8 cellular contexts compared by ENCODE assay signal in the genomic region with DNA sequence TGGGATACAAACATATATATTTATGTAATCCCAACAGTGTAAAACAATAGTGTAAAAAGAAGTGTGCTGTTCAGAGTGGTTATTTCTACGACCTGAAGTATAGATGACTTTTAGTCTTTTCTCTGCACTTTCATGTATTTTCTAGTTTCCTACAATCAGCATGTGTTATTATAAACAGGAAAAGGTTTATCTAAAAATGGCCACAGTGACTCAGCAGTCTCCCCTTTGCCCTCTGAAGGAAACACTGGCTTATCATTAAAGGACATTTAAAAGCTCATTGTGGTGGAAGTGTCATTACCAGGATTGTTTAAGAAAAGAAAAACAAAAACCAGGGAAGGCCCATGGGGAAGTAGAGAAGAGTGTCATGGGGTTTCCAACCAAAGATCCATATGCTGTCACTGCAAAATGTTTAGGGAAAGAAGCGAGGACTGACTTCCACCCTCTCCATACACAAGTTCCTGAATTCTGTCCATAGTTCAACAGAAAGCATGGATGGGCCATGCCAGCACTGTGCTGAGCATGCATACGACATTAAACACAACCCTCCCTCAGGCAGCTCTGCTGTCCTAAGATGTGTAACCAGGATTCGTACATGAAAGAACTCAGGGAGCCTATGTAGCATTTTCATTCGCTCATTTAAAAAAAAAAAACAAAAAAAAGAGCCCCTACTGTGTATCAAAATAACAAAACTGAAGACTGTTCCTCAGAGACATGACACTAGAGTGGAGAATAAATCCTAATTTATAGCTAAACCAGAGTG. TPM values are rescaled to one million over a fixed set of nuclear protein-coding genes. Genes with fewer than 3 reads are reported as not detected.
DNase-seq lines count a peak whose midpoint lies in the region; ATAC-seq and TF ChIP-seq lines count a peak whose summit lies in the region.

No MANE protein-coding gene starts in this region.

- H3K27ac ChIP-seq in CD4-positive, alpha-beta T cell (ENCODE audit: low read depth, low read length), result no peak overlapping the region
- H3K27ac ChIP-seq in gastrocnemius medialis, result peak overlapping the region; percentile 93 to 97 (median 96)

- H3K36me3 ChIP-seq in gastrocnemius medialis, result peaks cover 0 to under 1% of the 10 kb centered on the region in 2 donors

- peaks cover 91 to 98% of the 10 kb centered on the region in 2 donors for H3K4me1 ChIP-seq in gastrocnemius medialis

- H3K9me3 ChIP-seq in CD4-positive, alpha-beta T cell (ENCODE audit: control insufficient read depth, low read length), result peaks cover 25% of the 10 kb centered on the region
- no peaks in the 10 kb centered on the region for H3K9me3 ChIP-seq in gastrocnemius medialis

- H3K36me3 Mint-ChIP-seq in CD4-positive, alpha-beta T cell (ENCODE audit: low read depth), result peaks cover 92% of the 10 kb centered on the region

- peak overlapping the region; percentile 20 to 46 (median 24) for H3K4me3 ChIP-seq in gastrocnemius medialis

- in situ Hi-C loops in gastrocnemius medialis (cut with MboI; ENCODE audit: low sequenced_read_pairs in 4 of 4), result no loop called here

- peak overlapping the region; percentile 29 for H3K27ac Mint-ChIP-seq in CD4-positive, alpha-beta T cell

- no peak for TF ChIP-seq CTCF in CD4-positive, alpha-beta T cell (IDR thresholded peaks at IDR 0.05)
- no peak for TF ChIP-seq CTCF in gastrocnemius medialis (IDR thresholded peaks at IDR 0.05 in 4 of 5, conservative IDR thresholded peaks at IDR 0.05 in 1 of 5)

- POLR2A ChIA-PET in CD4-positive, alpha-beta T cell (lab: Charles Lee), result interaction anchor here (0.9 to 1.8 kb wide), 3 partner anchors 9 to 12 kb away, joined by 3 to 7 read pairs (median 5); a partner anchor contains a TSS

- ATAC-seq in CD4-positive, alpha-beta T cell (ENCODE audit: poor library complexity), result no peak
- ATAC-seq in GM21786 (IDR thresholded peaks at IDR 0.05; ENCODE audit: unreplicated experiment), result peak; percentile 61
- no peak for ATAC-seq in gastrocnemius medialis

- TF ChIP-seq POLR2A in gastrocnemius medialis (IDR thresholded peaks at IDR 0.05), result no peak

- DNase-seq in CD4-positive, alpha-beta T cell, result no peak
- DNase-seq in RPMI7951 (ENCODE audit: low read depth) (peak; percentile 72), fibroblast of peridontal ligament (ENCODE audit: extremely low read depth) (peak; percentile 38), gastrocnemius medialis (no peak), mesenteric fat pad (ENCODE audit: low spot score) (no peak), DMS153 treated with DMSO at 0.1 percent for 48 hours (lab: John Stamatoyannopoulos, UW; ENCODE audit: unreplicated experiment) (no peak), NCI-H524 treated with DMSO at 0.1 percent for 48 hours (lab: John Stamatoyannopoulos, UW) (no peak)

- CTCF ChIA-PET in CD4-positive, alpha-beta T cell (lab: Charles Lee), result interaction anchor here (0.8 to 2.4 kb wide), 3 partner anchors 9 to 174 kb away, joined by 3 to 19 read pairs (median 5); a partner anchor contains a TSS

- H3K4me1 Mint-ChIP-seq in CD4-positive, alpha-beta T cell (ENCODE audit: low read depth), result peaks cover 34% of the 10 kb centered on the region

- H3K27me3 Mint-ChIP-seq in CD4-positive, alpha-beta T cell, result no peaks in the 10 kb centered on the region

- H3K27me3 ChIP-seq in CD4-positive, alpha-beta T cell (ENCODE audit: control insufficient read depth, insufficient read depth, low read length), result no peaks in the 10 kb centered on the region
- H3K27me3 ChIP-seq in gastrocnemius medialis, result no peaks in the 10 kb centered on the region

- H3K4me3 Mint-ChIP-seq in CD4-positive, alpha-beta T cell, result no peak overlapping the region

- peaks cover 17% of the 10 kb centered on the region for H3K9me3 Mint-ChIP-seq in CD4-positive, alpha-beta T cell

- intact Hi-C loops in CD4-positive, alpha-beta T cell (cut with DNase I, micrococcal nuclease), result loop anchor here in 1 of 2 experiments (10.0 kb wide), 3 partner anchors 295 to 705 kb away; a partner anchor contains a TSS
- intact Hi-C loops in gastrocnemius medialis (cut with DNase I; ENCODE audit: low total_unique reads), result no loop called here

RNA-seq across cellular contexts. Expression of a gene that starts 10.2 kb away (rescaled TPM):
- total RNA-seq in CD4-positive, alpha-beta T cell, result 10 to 100 TPM; 14.0 to 15.8 TPM
- total RNA-seq in RPMI7951 (2014; rRNA removed; shearing (Covaris generic)), result 53.7 and 54.7 TPM in 2 replicates
- total RNA-seq in gastrocnemius medialis (10 to 100 TPM; 11.8 to 51.5 (median 20.4) TPM), mesenteric fat pad (35.8 TPM)

RNA-seq across cellular contexts. Expression of a gene that starts 12.4 kb away (rescaled TPM):
- 10 to 100 TPM; 27.7 to 32.2 TPM for total RNA-seq in CD4-positive, alpha-beta T cell
- 7.1 and 7.6 TPM in 2 replicates for total RNA-seq in RPMI7951 (2014; rRNA removed; shearing (Covaris generic))
- 100 to 1,000 TPM; 116 to 179 (median 145) TPM for total RNA-seq in gastrocnemius medialis
- total RNA-seq in mesenteric fat pad, result 55.5 TPM

RNA-seq across cellular contexts. Expression of a gene that starts 51.0 kb away (rescaled TPM):
- 10 to 100 TPM; 39.9 to 41.7 TPM for total RNA-seq in CD4-positive, alpha-beta T cell
- total RNA-seq in RPMI7951 (2014; rRNA removed; shearing (Covaris generic)), result 8.4 and 8.9 TPM in 2 replicates
- 1 to 10 TPM; 3.6 to 8.0 (median 6.4) TPM for total RNA-seq in gastrocnemius medialis
- 15.0 TPM for total RNA-seq in mesenteric fat pad

Comparison
In these comparisons a context has a peak if more than half of its experiments do, and no peak if none do; other contexts are left out.
1. DNase-seq: peak in RPMI7951 (single experiment) and fibroblast of peridontal ligament (single experiment); none in CD4-positive, alpha-beta T cell (0 of 10), gastrocnemius medialis (0 of 2), mesenteric fat pad (single experiment), DMS153 treated with DMSO at 0.1 percent for 48 hours (single experiment) and NCI-H524 treated with DMSO at 0.1 percent for 48 hours (single experiment).